8 cellular contexts compared by ENCODE assay signal in the genomic region with DNA sequence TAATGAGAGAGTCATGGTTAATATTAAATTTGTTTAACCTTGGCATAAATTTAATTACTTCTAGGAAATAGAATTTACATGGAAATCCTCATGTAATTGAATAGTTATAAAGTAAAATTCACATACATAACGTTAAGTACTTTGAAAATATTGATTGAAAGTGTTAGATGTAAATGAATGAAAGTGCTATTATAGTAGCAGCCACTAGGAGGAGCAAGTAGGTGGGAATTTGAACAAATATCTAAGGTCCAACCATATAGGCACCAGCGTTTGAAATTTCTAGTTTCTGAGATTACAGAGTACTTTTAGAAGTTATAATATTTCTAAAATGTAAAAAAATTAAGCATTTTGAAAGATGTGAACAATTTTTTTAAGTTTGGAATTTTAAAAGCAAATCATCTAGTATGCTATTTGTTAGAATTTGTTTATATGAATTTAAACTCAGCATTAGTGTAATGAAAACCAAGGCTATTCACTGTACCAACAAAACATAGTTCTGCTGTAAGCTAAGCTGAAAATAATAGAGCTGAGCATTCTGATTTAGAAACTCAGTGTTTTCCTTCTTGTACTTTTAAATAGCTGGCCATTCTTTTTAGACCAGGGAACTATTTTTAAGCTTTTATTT. TPM values are rescaled to one million over a fixed set of nuclear protein-coding genes. Genes with fewer than 3 reads are reported as not detected.
DNase-seq lines count a peak whose midpoint lies in the region; ATAC-seq, FAIRE-seq and TF ChIP-seq lines count a peak whose summit lies in the region.

No MANE protein-coding gene starts in this region.

- H3K27me3 Mint-ChIP-seq in T-helper 1 cell treated with Interleukin-12 subunit alpha and Interleukin-12 subunit beta and Interleukin-4 antibody, amounts not matched to agents 30 μg/mL and 1 μg/mL, for 36 hours (ENCODE audit: low read depth), result no peaks in the 10 kb centered on the region

- TF ChIP-seq CTCF in GM12865 (IDR thresholded peaks at IDR 0.05; ENCODE audit: insufficient read depth, low read depth, low read length, missing control alignments), result peak; percentile 66

- peak; percentile 99 for FAIRE-seq in A204.1 (lab: Jason Lieb, UNC)

- H3K4me1 Mint-ChIP-seq in T-helper 1 cell treated with Interleukin-12 subunit alpha and Interleukin-12 subunit beta and Interleukin-4 antibody, amounts not matched to agents 30 μg/mL and 1 μg/mL, for 36 hours (ENCODE audit: low read depth), result peaks cover 16% of the 10 kb centered on the region

- peak overlapping the region; percentile 71 for H3K4me3 Mint-ChIP-seq in T-helper 1 cell treated with Interleukin-12 subunit alpha and Interleukin-12 subunit beta and Interleukin-4 antibody, amounts not matched to agents 30 μg/mL and 1 μg/mL, for 36 hours

- no peak overlapping the region for H3K27ac Mint-ChIP-seq in T-helper 1 cell treated with Interleukin-12 subunit alpha and Interleukin-12 subunit beta and Interleukin-4 antibody, amounts not matched to agents 30 μg/mL and 1 μg/mL, for 36 hours

- DNase-seq in GM12865 (ENCODE audit: low read depth) (peak; percentile 65), NCI-H1694 (lab: John Stamatoyannopoulos, UW) (peak; percentile 70), fibroblast of the conjunctiva (ENCODE audit: low read depth) (peak; percentile 37), pons (ENCODE audit: low spot score) (peak; percentile 88), mesenteric fat pad (ENCODE audit: low spot score) (no peak)

- H3K9me3 Mint-ChIP-seq in T-helper 1 cell treated with Interleukin-12 subunit alpha and Interleukin-12 subunit beta and Interleukin-4 antibody, amounts not matched to agents 30 μg/mL and 1 μg/mL, for 36 hours, result no peaks in the 10 kb centered on the region

- peaks cover 1% of the 10 kb centered on the region for H3K36me3 Mint-ChIP-seq in T-helper 1 cell treated with Interleukin-12 subunit alpha and Interleukin-12 subunit beta and Interleukin-4 antibody, amounts not matched to agents 30 μg/mL and 1 μg/mL, for 36 hours (ENCODE audit: low read depth)

- ATAC-seq in HG02798 (IDR thresholded peaks at IDR 0.05; ENCODE audit: poor library complexity, unreplicated experiment), result peak; percentile 75

- H3K4me3 ChIP-seq in GM12865 (ENCODE audit: low read depth, low read length), result no peak overlapping the region

RNA-seq across cellular contexts. Expression of a gene that starts 3.3 kb away (rescaled TPM):
- not detected for total RNA-seq in mesenteric fat pad
